Comparison of ENCODE assay signal across 28 cellular contexts in genomic region chr13:19591864-19592263, GRCh38. TPM values are rescaled to one million over a fixed set of nuclear protein-coding genes. Genes with fewer than 3 reads are reported as not detected.
"Had no signal": no experiment of that assay in that cellular context is flagged by ENCODE, and none has a peak within 500 bp of the region (broad histone marks: within the 10 kb centered on the region; RNA-seq: fewer than 3 reads in every experiment).

No MANE protein-coding gene starts in this region.

- H3K27ac Mint-ChIP-seq: activated T-cell treated with anti-CD3 and anti-CD28 coated beads, Interleukin-2, amount 50 U/mL, for 72 hours; immature natural killer cell; neural progenitor cell; stimulated activated naive CD8-positive, alpha-beta T cell treated with anti-CD3 and anti-CD28 coated beads, Interleukin-15, Interleukin-2, amounts not matched to agents 100 ng/mL and 50 ng/mL, for 24 hours had no signal

- H3K9me3 Mint-ChIP-seq: activated T-cell treated with anti-CD3 and anti-CD28 coated beads, Interleukin-2, amount 50 U/mL, for 72 hours; central memory CD8-positive, alpha-beta T cell; stimulated activated naive CD8-positive, alpha-beta T cell treated with anti-CD3 and anti-CD28 coated beads, Interleukin-15, Interleukin-2, amounts not matched to agents 100 ng/mL and 50 ng/mL, for 24 hours had no signal

- H3K36me3 Mint-ChIP-seq: neural progenitor cell had no signal

- DNase-seq: activated CD4-positive, alpha-beta T cell treated with anti-CD3 and anti-CD28 coated beads for 1 hour; activated effector memory CD4-positive, alpha-beta T cell treated with anti-CD3 and anti-CD28 coated beads, Interleukin-2, amount 50 U/mL, for 16 hours; activated naive CD4-positive, alpha-beta T cell treated with anti-CD3 and anti-CD28 coated beads, Interleukin-2, amount 50 U/mL, for 16 hours; activated T-cell treated with anti-CD3 and anti-CD28 coated beads, Interleukin-2, amount 50 U/mL, for 72 hours; aorta; brain microvascular endothelial cell; foreskin melanocyte; heart left ventricle; immature natural killer cell; kidney glomerular epithelial cell; left ventricle myocardium inferior; mammary epithelial cell; naive thymus-derived CD4-positive, alpha-beta T cell; psoas muscle; right cardiac atrium; stimulated activated CD4-positive, alpha-beta T cell treated with anti-CD3 and anti-CD28 coated beads, Interleukin-2, amount 100 ng/mL, for 24 hours; transverse colon; WERI-Rb-1 had no signal

- H3K4me3 ChIP-seq: coronary artery, heart left ventricle, left ventricle myocardium inferior, neural progenitor cell, psoas muscle, transverse colon, vagina had no signal

- ATAC-seq: activated T-cell treated with anti-CD3 and anti-CD28 coated beads, Interleukin-2, amount 50 U/mL, for 72 hours; heart left ventricle; naive thymus-derived CD4-positive, alpha-beta T cell; psoas muscle; right cardiac atrium had no signal

- H3K4me3 Mint-ChIP-seq: activated T-cell treated with anti-CD3 and anti-CD28 coated beads, Interleukin-2, amount 50 U/mL, for 72 hours; central memory CD8-positive, alpha-beta T cell; immature natural killer cell; naive thymus-derived CD4-positive, alpha-beta T cell; neural progenitor cell; stimulated activated naive CD8-positive, alpha-beta T cell treated with anti-CD3 and anti-CD28 coated beads, Interleukin-15, Interleukin-2, amounts not matched to agents 100 ng/mL and 50 ng/mL, for 24 hours had no signal

RNA-seq across cellular contexts. Expression of gene TPTE2, which starts 30.5 kb away (rescaled TPM):
- total RNA-seq: activated CD8-positive, alpha-beta memory T cell treated with anti-CD3 and anti-CD28 coated beads for 36 hours; epithelial cell of proximal tubule; heart left ventricle; left ventricle myocardium inferior; mammary epithelial cell; mononuclear cell; osteoblast; psoas muscle; right cardiac atrium; skeletal muscle tissue; transverse colon; vagina had no signal
